In genomic region chr14:95953111-95953724, GRCh38 we compare ENCODE assay signal across 14 cellular contexts.
DNase-seq lines count a peak whose midpoint lies in the region; ATAC-seq and TF ChIP-seq lines count a peak whose summit lies in the region.
"Had no signal": no experiment of that assay in that cellular context is flagged by ENCODE, and none has a peak within 500 bp of the region (broad histone marks: within the 10 kb centered on the region; RNA-seq: fewer than 3 reads in every experiment).

No MANE protein-coding gene starts in this region.

- intact Hi-C loops in stomach (cut with DNase I; ENCODE audit: low total_unique reads), result no loop called here

- no peak for TF ChIP-seq RAD21 in liver (IDR thresholded peaks at IDR 0.05)

- DNase-seq in EL, result peak; percentile 4
- peak; percentile 63 for DNase-seq in Karpas-422
- peak; percentile 58 for DNase-seq in astrocyte of the hippocampus (ENCODE audit: low read depth, low spot score)
- DNase-seq in NCI-H2171 treated with DMSO at 0.1 percent for 48 hours (lab: John Stamatoyannopoulos, UW), result no peak
- no peak for DNase-seq in stomach
- DNase-seq in NK-92 (lab: John Stamatoyannopoulos, UW; ENCODE audit: unreplicated experiment), result no peak
- DNase-seq: activated CD4-positive, alpha-beta T cell treated with anti-CD3 and anti-CD28 coated beads, Interleukin-2, amount 50 U/mL, for 4 hours; gastrocnemius medialis; NCI-H1436; NCI-H446; Peyer's patch; T-helper 17 cell had no signal

- H3K9ac ChIP-seq in Karpas-422 (ENCODE audit: low read length) (no peak overlapping the region), liver (ENCODE audit: low read depth in 1 of 2, low read length in 2 of 2) (no peak overlapping the region)

- TF ChIP-seq POLR2A in stomach (IDR thresholded peaks at IDR 0.05), result no peak

- H3K27ac ChIP-seq in Karpas-422 (ENCODE audit: low read length) (no peak overlapping the region), liver (ENCODE audit: low read depth in 1 of 2, low read length in 2 of 2) (no peak overlapping the region), stomach (no peak overlapping the region)
- H3K27ac ChIP-seq: gastrocnemius medialis, Peyer's patch had no signal

- no peaks in the 10 kb centered on the region for H3K9me2 ChIP-seq in Karpas-422 (replicated peaks; ENCODE audit: insufficient read depth, low read length)

- H3K4me3 ChIP-seq in Karpas-422 (ENCODE audit: low read length), result no peak overlapping the region
- H3K4me3 ChIP-seq in liver (ENCODE audit: low read depth in 1 of 3, low read length in 3 of 3), result no peak overlapping the region
- H3K4me3 ChIP-seq in stomach, result no peak overlapping the region
- H3K4me3 ChIP-seq: gastrocnemius medialis, Peyer's patch had no signal

- ATAC-seq in HG03280 (IDR thresholded peaks at IDR 0.05; ENCODE audit: unreplicated experiment), result no peak
- ATAC-seq: gastrocnemius medialis, T-helper 17 cell had no signal

- no peak for TF ChIP-seq EP300 in stomach (IDR thresholded peaks at IDR 0.05)

- H3K79me2 ChIP-seq in Karpas-422 (ENCODE audit: low read length), result no peaks in the 10 kb centered on the region

- TF ChIP-seq CTCF in liver (IDR thresholded peaks at IDR 0.05; ENCODE audit: low read depth, low read length, missing input control), result no peak
- no peak for TF ChIP-seq CTCF in stomach (IDR thresholded peaks at IDR 0.05)

- H3K4me1 ChIP-seq in Karpas-422 (ENCODE audit: low read length) (no peaks in the 10 kb centered on the region), liver (ENCODE audit: control insufficient read depth in 4 of 4, insufficient read depth in 4 of 4, low read length in 3 of 4) (no peaks in the 10 kb centered on the region), stomach (no peaks in the 10 kb centered on the region)
- H3K4me1 ChIP-seq: gastrocnemius medialis, Peyer's patch had no signal

- H4K20me1 ChIP-seq in Karpas-422 (ENCODE audit: insufficient read depth, low read depth, low read length), result no peaks in the 10 kb centered on the region

- H3K9me3 ChIP-seq in Karpas-422 (ENCODE audit: low read length), result no peaks in the 10 kb centered on the region
- H3K9me3 ChIP-seq in liver (ENCODE audit: control insufficient read depth in 4 of 4, low read length in 3 of 4), result no peaks in the 10 kb centered on the region
- H3K9me3 ChIP-seq in stomach, result peaks cover 0 to 1% (median 0%) of the 10 kb centered on the region in 4 donors
- H3K9me3 ChIP-seq: gastrocnemius medialis, Peyer's patch had no signal

- H3K36me3 ChIP-seq in Karpas-422 (ENCODE audit: insufficient read depth, low read length) (no peaks in the 10 kb centered on the region), liver (ENCODE audit: control insufficient read depth in 4 of 4, insufficient read depth in 3 of 4, low read depth in 1 of 4, low read length in 3 of 4) (no peaks in the 10 kb centered on the region), stomach (no peaks in the 10 kb centered on the region)
- H3K36me3 ChIP-seq: gastrocnemius medialis, Peyer's patch had no signal

- H3K27me3 ChIP-seq in Karpas-422 (ENCODE audit: low read length) (no peaks in the 10 kb centered on the region), liver (ENCODE audit: control insufficient read depth in 4 of 4, insufficient read depth in 4 of 4, low read length in 3 of 4) (no peaks in the 10 kb centered on the region), stomach (peaks cover 0 to 37% (median 0%) of the 10 kb centered on the region in 3 donors)
- H3K27me3 ChIP-seq: Peyer's patch had no signal

- 48% methylated on average over 8 of the region's 8 CpGs for WGBS in liver
- WGBS in stomach, 5 donors, result 25 to 61% (median 49%) methylated on average over 4 to 8 of the region's 8 CpGs

- H2AFZ ChIP-seq in Karpas-422 (ENCODE audit: low read length), result no peak overlapping the region

- H3K4me2 ChIP-seq in Karpas-422 (ENCODE audit: low read depth, low read length, poor library complexity, severe bottlenecking), result no peak overlapping the region

TF ChIP-seq in liver, 16 proteins besides CTCF, POLR2A, EP300 and RAD21:
- TF ChIP-seq REST (IDR thresholded peaks at IDR 0.05) (peak; percentile 97), ZBTB33 (IDR thresholded peaks at IDR 0.05) (no peak)
TF ChIP-seq in liver: peak in this region for 1.

Comparison
In these comparisons a context has a peak if more than half of its experiments do, and no peak if none do; other contexts are left out.
1. DNase-seq: peak in EL (single experiment), Karpas-422 (single experiment) and astrocyte of the hippocampus (single experiment); none in NCI-H2171 treated with DMSO at 0.1 percent for 48 hours (single experiment), stomach (single experiment) and NK-92 (single experiment).